ENCODE assay signal across 27 cellular contexts in genomic region chr11:65351511-65351910, GRCh38. TPM values are rescaled to one million over a fixed set of nuclear protein-coding genes. Genes with fewer than 3 reads are reported as not detected.
"Had no signal": no experiment of that assay in that cellular context is flagged by ENCODE, and none has a peak within 500 bp of the region (broad histone marks: within the 10 kb centered on the region; RNA-seq: fewer than 3 reads in every experiment).

No MANE protein-coding gene starts in this region.

- H3K9me3 ChIP-seq: ovary, prostate gland, thyroid gland, upper lobe of right lung had no signal

- H3K4me3 ChIP-seq: lung, ovary, prostate gland, thyroid gland, upper lobe of right lung had no signal

- H3K27me3 Mint-ChIP-seq: brain, naive B cell, T-cell had no signal

- H3K36me3 ChIP-seq: ovary had no signal

- H3K9me3 Mint-ChIP-seq: activated naive CD4-positive, alpha-beta T cell treated with anti-CD3 and anti-CD28 coated beads, Interleukin-2, amount 50 U/mL, for 72 hours; activated T-cell treated with anti-CD3 and anti-CD28 coated beads, Interleukin-2, amount 50 U/mL, for 4 hours; brain; dendritic cell treated with granulocyte-macrophage colony-stimulating factor and Interleukin-4, amounts not matched to agents 40 ng/mL and 50 ng/mL, for 4 days; neural crest cell; T-cell; WTC11 had no signal

- H3K4me3 Mint-ChIP-seq: activated CD8-positive, alpha-beta T cell treated with anti-CD3 and anti-CD28 coated beads, Interleukin-2, amount 10 ng/mL, durations not matched to agents 7 days and 5 days; activated T-cell treated with anti-CD3 and anti-CD28 coated beads, Interleukin-2, amount 50 U/mL, for 4 hours; brain; dendritic cell treated with granulocyte-macrophage colony-stimulating factor and Interleukin-4, amounts not matched to agents 40 ng/mL and 50 ng/mL, for 4 days; neural crest cell; T-cell; WTC11 had no signal

- DNase-seq: activated CD4-positive, alpha-beta T cell treated with anti-CD3 and anti-CD28 coated beads for 4 hours; activated CD8-positive, alpha-beta memory T cell treated with anti-CD3 and anti-CD28 coated beads, Interleukin-2, amount 50 U/mL, for 4 hours; activated CD8-positive, alpha-beta T cell treated with anti-CD3 and anti-CD28 coated beads, Interleukin-2, amount 10 ng/mL, durations not matched to agents 7 days and 5 days; activated gamma-delta T cell; activated T-cell treated with anti-CD3 and anti-CD28 coated beads, Interleukin-2, amount 50 U/mL, for 4 hours; aorta; effector CD4-positive, alpha-beta T cell; foreskin melanocyte; naive B cell; ovary; stimulated activated CD4-positive, alpha-beta T cell treated with anti-CD3 and anti-CD28 coated beads, Interleukin-2, amount 100 ng/mL, for 48 hours; stimulated activated CD8-positive, alpha-beta memory T cell treated with anti-CD3 and anti-CD28 coated beads, Interleukin-4, amount 100 ng/mL, for 48 hours; stimulated activated naive CD4-positive, alpha-beta T cell; T-cell; thyroid gland; upper lobe of right lung had no signal

- H3K27ac ChIP-seq: ovary, prostate gland, thyroid gland, upper lobe of right lung had no signal

- ATAC-seq: activated CD8-positive, alpha-beta T cell treated with anti-CD3 and anti-CD28 coated beads, Interleukin-2, amount 10 ng/mL, durations not matched to agents 7 days and 5 days; activated naive CD4-positive, alpha-beta T cell treated with anti-CD3 and anti-CD28 coated beads, Interleukin-2, amount 50 U/mL, for 72 hours; activated T-cell treated with anti-CD3 and anti-CD28 coated beads, Interleukin-2, amount 50 U/mL, for 4 hours; left lobe of liver; T-cell; upper lobe of right lung; WTC11 had no signal

- H3K27ac Mint-ChIP-seq: activated CD8-positive, alpha-beta T cell treated with anti-CD3 and anti-CD28 coated beads, Interleukin-2, amount 10 ng/mL, durations not matched to agents 7 days and 5 days; dendritic cell treated with granulocyte-macrophage colony-stimulating factor and Interleukin-4, amounts not matched to agents 40 ng/mL and 50 ng/mL, for 4 days; T-cell; WTC11 had no signal

- H3K27me3 ChIP-seq: ovary, thyroid gland had no signal

RNA-seq across cellular contexts. Expression of gene TIGD3, which starts 3.0 kb away (rescaled TPM):
- total RNA-seq: cardiac septum, mesenteric fat pad, subcutaneous adipose tissue had no signal
